8 cellular contexts compared by ENCODE assay signal in the genomic region with DNA sequence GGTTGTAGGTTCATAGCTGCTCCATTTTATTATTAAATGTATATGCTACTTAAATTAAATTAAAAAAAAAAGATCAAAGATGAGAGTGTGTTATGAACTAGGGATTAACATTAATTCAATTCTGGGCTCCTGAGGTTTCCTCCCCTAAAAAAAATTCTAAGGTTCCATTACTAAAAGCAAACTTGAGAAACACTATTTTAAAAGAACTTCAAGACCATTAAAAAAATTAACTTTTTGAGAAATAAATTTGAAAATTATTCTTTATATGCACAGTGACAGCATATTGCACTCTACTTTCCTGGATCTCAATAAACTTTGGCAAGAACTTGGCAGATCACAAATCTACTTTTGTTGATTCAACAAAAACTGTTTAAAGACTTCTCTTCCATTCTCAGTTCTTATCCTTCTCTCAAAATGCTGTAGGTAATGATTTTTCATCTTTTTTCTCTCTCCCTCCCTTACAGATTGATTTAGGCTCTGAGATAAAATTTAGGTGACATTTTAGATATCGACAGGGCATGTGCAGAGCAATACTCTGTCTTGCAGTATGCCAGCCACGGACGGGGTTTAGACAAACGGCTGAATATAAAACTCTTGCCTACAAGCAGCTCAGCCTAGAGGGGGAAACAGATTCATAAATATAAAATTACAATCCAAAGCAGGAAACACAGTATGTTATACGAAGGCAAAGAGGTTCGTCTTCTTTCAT. TPM values are rescaled to one million over a fixed set of nuclear protein-coding genes. Genes with fewer than 3 reads are reported as not detected.
DNase-seq lines count a peak whose midpoint lies in the region; ATAC-seq and TF ChIP-seq lines count a peak whose summit lies in the region.

No MANE protein-coding gene starts in this region.

- peak; percentile 28 for ATAC-seq in HG03103 (IDR thresholded peaks at IDR 0.05; ENCODE audit: low read depth, unreplicated experiment)

- peak overlapping the region; percentile 74 to 86 (median 84) for H3K9ac ChIP-seq in skeletal muscle tissue (ENCODE audit: low read depth in 1 of 3, low read length in 3 of 3)

- peaks cover 30% of the 10 kb centered on the region for H3K4me1 Mint-ChIP-seq in activated naive CD4-positive, alpha-beta T cell treated with anti-CD3 and anti-CD28 coated beads for 36 hours (ENCODE audit: low read depth)
- peaks cover 39% of the 10 kb centered on the region for H3K4me1 Mint-ChIP-seq in activated CD4-positive, alpha-beta memory T cell treated with anti-CD3 and anti-CD28 coated beads, Interleukin-2, amount 10 ng/mL, durations not matched to agents 7 days and 5 days

- H3K27ac ChIP-seq in left ventricle myocardium inferior (replicated peaks) (peak overlapping the region; percentile 90), skeletal muscle tissue (ENCODE audit: low read depth, low read length) (peak overlapping the region; percentile 79)

- H3K27me3 Mint-ChIP-seq in activated naive CD4-positive, alpha-beta T cell treated with anti-CD3 and anti-CD28 coated beads for 36 hours (ENCODE audit: low read depth): no peaks in the 10 kb centered on the region
- no peaks in the 10 kb centered on the region for H3K27me3 Mint-ChIP-seq in activated CD4-positive, alpha-beta memory T cell treated with anti-CD3 and anti-CD28 coated beads, Interleukin-2, amount 10 ng/mL, durations not matched to agents 7 days and 5 days

- TF ChIP-seq CTCF in left ventricle myocardium inferior (IDR thresholded peaks at IDR 0.05; ENCODE audit: borderline replicate concordance): no peak

- no peaks in the 10 kb centered on the region for H3K9me3 ChIP-seq in left ventricle myocardium inferior (replicated peaks)
- no peaks in the 10 kb centered on the region for H3K9me3 ChIP-seq in skeletal muscle tissue (ENCODE audit: control insufficient read depth in 3 of 3, low read length in 3 of 3)

- H3K9me3 Mint-ChIP-seq in activated naive CD4-positive, alpha-beta T cell treated with anti-CD3 and anti-CD28 coated beads for 36 hours: no peaks in the 10 kb centered on the region
- no peaks in the 10 kb centered on the region for H3K9me3 Mint-ChIP-seq in activated CD4-positive, alpha-beta memory T cell treated with anti-CD3 and anti-CD28 coated beads, Interleukin-2, amount 10 ng/mL, durations not matched to agents 7 days and 5 days

- H3K27ac Mint-ChIP-seq in activated naive CD4-positive, alpha-beta T cell treated with anti-CD3 and anti-CD28 coated beads for 36 hours: peak overlapping the region; percentile 80
- peak overlapping the region; percentile 82 for H3K27ac Mint-ChIP-seq in activated CD4-positive, alpha-beta memory T cell treated with anti-CD3 and anti-CD28 coated beads, Interleukin-2, amount 10 ng/mL, durations not matched to agents 7 days and 5 days

- CTCF ChIA-PET in activated naive CD4-positive, alpha-beta T cell treated with anti-CD3 and anti-CD28 coated beads for 36 hours (lab: Charles Lee): no interaction called here
- CTCF ChIA-PET in activated CD4-positive, alpha-beta memory T cell treated with anti-CD3 and anti-CD28 coated beads, Interleukin-2, amount 10 ng/mL, durations not matched to agents 7 days and 5 days (lab: Charles Lee): interaction anchor here (0.6 to 2.7 kb wide), 6 partner anchors 12 to 252 kb away, joined by 3 to 13 read pairs (median 3); a partner anchor contains a TSS

- H3K4me1 ChIP-seq in left ventricle myocardium inferior (peaks cover 48% of the 10 kb centered on the region), skeletal muscle tissue (ENCODE audit: control insufficient read depth in 3 of 3, insufficient read depth in 3 of 3, low read length in 3 of 3) (peaks cover 29 to 38% (median 32%) of the 10 kb centered on the region in 3 donors)

- peak overlapping the region; percentile 72 for H3K4me3 Mint-ChIP-seq in activated naive CD4-positive, alpha-beta T cell treated with anti-CD3 and anti-CD28 coated beads for 36 hours
- H3K4me3 Mint-ChIP-seq in activated CD4-positive, alpha-beta memory T cell treated with anti-CD3 and anti-CD28 coated beads, Interleukin-2, amount 10 ng/mL, durations not matched to agents 7 days and 5 days: peak overlapping the region; percentile 88

- peaks cover 14% of the 10 kb centered on the region for H3K36me3 Mint-ChIP-seq in activated naive CD4-positive, alpha-beta T cell treated with anti-CD3 and anti-CD28 coated beads for 36 hours (ENCODE audit: low read depth)
- peaks cover 12% of the 10 kb centered on the region for H3K36me3 Mint-ChIP-seq in activated CD4-positive, alpha-beta memory T cell treated with anti-CD3 and anti-CD28 coated beads, Interleukin-2, amount 10 ng/mL, durations not matched to agents 7 days and 5 days (ENCODE audit: low read depth)

- intact Hi-C loops in activated naive CD4-positive, alpha-beta T cell treated with anti-CD3 and anti-CD28 coated beads for 36 hours (cut with micrococcal nuclease): loop anchor here (1.0 to 10.0 kb wide), 13 partner anchors 100 to 1753 kb away; a partner anchor contains a TSS
- intact Hi-C loops in left ventricle myocardium inferior (cut with micrococcal nuclease): loop anchor here (5.0 kb wide), 1 partner anchor 73 kb away; no protein-coding TSS in a partner anchor

- DNase-seq in activated naive CD4-positive, alpha-beta T cell treated with anti-CD3 and anti-CD28 coated beads for 36 hours: no peak
- DNase-seq in activated naive CD4-positive, alpha-beta T cell (lab: John Stamatoyannopoulos, UW): no peak
- DNase-seq in activated CD4-positive, alpha-beta memory T cell treated with anti-CD3 and anti-CD28 coated beads, Interleukin-2, amount 10 ng/mL, durations not matched to agents 7 days and 5 days: no peak
- DNase-seq in left ventricle myocardium inferior (no peak), UCSD-AML1 (lab: John Stamatoyannopoulos, UW; ENCODE audit: unreplicated experiment) (no peak)
- DNase-seq in activated effector memory CD4-positive, alpha-beta T cell treated with anti-CD3 and anti-CD28 coated beads, Interleukin-2, amount 50 U/mL, for 16 hours: no peak

- H3K36me3 ChIP-seq in left ventricle myocardium inferior (no peaks in the 10 kb centered on the region), skeletal muscle tissue (ENCODE audit: control insufficient read depth in 3 of 3, insufficient read depth in 3 of 3, low read length in 3 of 3) (no peaks in the 10 kb centered on the region)

- H3K27me3 ChIP-seq in left ventricle myocardium inferior (ENCODE audit: low read depth) (no peaks in the 10 kb centered on the region), skeletal muscle tissue (ENCODE audit: control insufficient read depth in 3 of 3, insufficient read depth in 3 of 3, low read length in 3 of 3) (no peaks in the 10 kb centered on the region)

- POLR2A ChIA-PET in activated CD4-positive, alpha-beta memory T cell treated with anti-CD3 and anti-CD28 coated beads, Interleukin-2, amount 10 ng/mL, durations not matched to agents 7 days and 5 days (lab: Charles Lee): interaction anchor here (0.6 to 3.5 kb wide), 17 partner anchors 10 to 905 kb away, joined by 3 to 35 read pairs (median 4); a partner anchor contains a TSS

- H3K4me3 ChIP-seq in left ventricle myocardium inferior: peak overlapping the region; percentile 84
- H3K4me3 ChIP-seq in skeletal muscle tissue (ENCODE audit: low read length in 3 of 3): peak overlapping the region; percentile 60 to 81 (median 80)

RNA-seq across cellular contexts. Expression of a gene that starts 0.6 kb away (rescaled TPM):
- 1 to 10 TPM; 7.5 to 8.8 TPM for total RNA-seq in activated naive CD4-positive, alpha-beta T cell treated with anti-CD3 and anti-CD28 coated beads for 36 hours
- total RNA-seq in activated CD4-positive, alpha-beta memory T cell treated with anti-CD3 and anti-CD28 coated beads, Interleukin-2, amount 10 ng/mL, durations not matched to agents 7 days and 5 days: 1 to 10 TPM; 9.6 to 9.9 TPM
- 7.2 TPM for total RNA-seq in left ventricle myocardium inferior
- 4.2 TPM for total RNA-seq in skeletal muscle tissue

RNA-seq across cellular contexts. Expression of a gene that starts 29.2 kb away (rescaled TPM):
- total RNA-seq in activated naive CD4-positive, alpha-beta T cell treated with anti-CD3 and anti-CD28 coated beads for 36 hours: not detected
- total RNA-seq in activated CD4-positive, alpha-beta memory T cell treated with anti-CD3 and anti-CD28 coated beads, Interleukin-2, amount 10 ng/mL, durations not matched to agents 7 days and 5 days: not detected
- total RNA-seq in left ventricle myocardium inferior (5.6 TPM), skeletal muscle tissue (14.1 TPM)
